Comparison of ENCODE assay signal across 18 cellular contexts in the genomic region with DNA sequence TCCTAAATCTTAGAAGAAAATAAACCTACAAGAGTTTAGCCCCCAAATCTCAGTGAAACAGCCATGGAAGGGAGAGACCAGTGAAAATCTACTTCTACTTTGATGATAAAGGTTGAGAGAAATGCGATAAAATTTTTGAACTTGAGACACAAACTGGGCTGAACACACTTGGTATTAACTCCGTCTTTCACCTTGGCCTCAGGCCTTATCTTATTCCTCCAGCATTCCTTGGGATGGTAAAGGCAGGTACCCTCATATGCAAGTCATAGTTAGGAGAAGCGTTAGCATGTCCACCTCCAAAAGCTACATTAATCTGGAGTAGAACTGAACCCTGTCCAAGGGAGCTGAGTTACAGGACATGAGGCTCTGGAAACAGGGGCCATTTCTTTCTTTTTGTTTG. TPM values are rescaled to one million over a fixed set of nuclear protein-coding genes. Genes with fewer than 3 reads are reported as not detected.
A peak's percentile ranks its signal among the peaks of the same experiment; 100 is the strongest.
DNase-seq lines count a peak whose midpoint lies in the region; ATAC-seq, FAIRE-seq and TF ChIP-seq lines count a peak whose summit lies in the region.
"Had no signal": no experiment of that assay in that cellular context is flagged by ENCODE, and none has a peak within 500 bp of the region (broad histone marks: within the 10 kb centered on the region; RNA-seq: fewer than 3 reads in every experiment).

No MANE protein-coding gene starts in this region.

- TF ChIP-seq RAD21 in HepG2 (CRISPR knock-in tag; IDR thresholded peaks at IDR 0.05) = no peak

- TF ChIP-seq CTCF in HepG2 (CRISPR knock-in tag; IDR thresholded peaks at IDR 0.05) (no peak), right lobe of liver (IDR thresholded peaks at IDR 0.05) (no peak), RWPE2 (IDR thresholded peaks at IDR 0.05; ENCODE audit: poor library complexity, severe bottlenecking) (no peak), tibial artery (IDR thresholded peaks at IDR 0.05) (no peak)

- no peaks in the 10 kb centered on the region for H4K20me1 ChIP-seq in HepG2 (ENCODE audit: insufficient read depth, low read length)

- H3K36me3 ChIP-seq in HepG2 (replicated peaks in 1 of 2; ENCODE audit: control insufficient read depth in 1 of 2, insufficient read depth in 2 of 2, low read length in 2 of 2) = no peaks in the 10 kb centered on the region; a peak in 1 of 5 replicates
- H3K36me3 ChIP-seq in right lobe of liver = no peaks in the 10 kb centered on the region
- H3K36me3 ChIP-seq in RWPE2 (ENCODE audit: low read depth) = no peaks in the 10 kb centered on the region
- H3K36me3 ChIP-seq in mesenchymal stem cell (ENCODE audit: control insufficient read depth in 1 of 2, insufficient read depth in 2 of 2, low read depth in 1 of 2, low read length in 2 of 2) = no peaks in the 10 kb centered on the region
- no peaks in the 10 kb centered on the region for H3K36me3 ChIP-seq in tibial artery

- FAIRE-seq in HepG2 (lab: Jason Lieb, UNC) = no peak
- FAIRE-seq: D721Med, G401.6, GM12891 had no signal

- H3K9me3 ChIP-seq in HepG2 (ENCODE audit: low read length) (no peaks in the 10 kb centered on the region), right lobe of liver (no peaks in the 10 kb centered on the region), RWPE2 (ENCODE audit: severe bottlenecking) (no peaks in the 10 kb centered on the region), mesenchymal stem cell (ENCODE audit: control insufficient read depth, low read length) (no peaks in the 10 kb centered on the region), tibial artery (no peaks in the 10 kb centered on the region)

- no peak overlapping the region for H4K91ac ChIP-seq in mesenchymal stem cell (ENCODE audit: low read length)

- H3K27ac Mint-ChIP-seq in activated T-cell treated with anti-CD3 and anti-CD28 coated beads, Interleukin-2, amount 50 U/mL, for 72 hours = no peak overlapping the region
- H3K27ac Mint-ChIP-seq: GM23338 had no signal

- no peak overlapping the region for H2BK15ac ChIP-seq in mesenchymal stem cell (ENCODE audit: low read depth, poor library complexity, severe bottlenecking)

- no peak overlapping the region for H2BK12ac ChIP-seq in mesenchymal stem cell (ENCODE audit: low read length in 2 of 2)

- no peaks in the 10 kb centered on the region for H3K27me3 Mint-ChIP-seq in activated T-cell treated with anti-CD3 and anti-CD28 coated beads, Interleukin-2, amount 50 U/mL, for 72 hours (ENCODE audit: low read depth)
- H3K27me3 Mint-ChIP-seq: CD4-positive, alpha-beta T cell had no signal

- no peak overlapping the region for H4K8ac ChIP-seq in mesenchymal stem cell (ENCODE audit: low read length)

- H2AFZ ChIP-seq in HepG2 (ENCODE audit: low read length) (peak overlapping the region; percentile 7), mesenchymal stem cell (ENCODE audit: low read depth, low read length) (no peak overlapping the region)
- H2AFZ ChIP-seq: GM23338 had no signal

- H3K4me1 Mint-ChIP-seq in activated T-cell treated with anti-CD3 and anti-CD28 coated beads, Interleukin-2, amount 50 U/mL, for 72 hours (ENCODE audit: low read depth) = peaks cover 28% of the 10 kb centered on the region

- TF ChIP-seq POLR2A in HepG2 (IDR thresholded peaks at IDR 0.05; ENCODE audit: insufficient read depth in 1 of 2, low read depth in 2 of 2, low read length in 2 of 2) (no peak), right lobe of liver (IDR thresholded peaks at IDR 0.05) (no peak)

- H3K18ac ChIP-seq in mesenchymal stem cell (ENCODE audit: low read depth in 1 of 2, low read length in 2 of 2) = no peak overlapping the region

- H3K23ac ChIP-seq in mesenchymal stem cell (ENCODE audit: low read length in 2 of 2) = no peak overlapping the region

- DNase-seq in HepG2 (ENCODE audit: low spot score) (no peak), right lobe of liver (no peak), RWPE2 (ENCODE audit: low spot score) (no peak), mesenchymal stem cell (no peak), tibial artery (no peak)
- DNase-seq in activated T-cell treated with anti-CD3 and anti-CD28 coated beads, Interleukin-2, amount 50 U/mL, for 48 hours = no peak
- no peak for DNase-seq in activated T-cell treated with anti-CD3 and anti-CD28 coated beads, Interleukin-2, amount 50 U/mL, for 72 hours
- DNase-seq: 8988T; AML-193; C1 segment of cervical spinal cord; CD4-positive, alpha-beta T cell; DMS153; DMS79 treated with DMSO at 0.1 percent for 48 hours; H7 had no signal

- no peak overlapping the region for H3K9ac ChIP-seq in HepG2 (ENCODE audit: insufficient read depth, low read depth, low read length)
- no peak overlapping the region for H3K9ac ChIP-seq in mesenchymal stem cell (ENCODE audit: low read length)

- in situ Hi-C loops in HepG2 (cut with HindIII; ENCODE audit: extremely low pct_ligation_motif_present, low pct_unique_long_range_greater_than_20kb) = no loop called here

- H3K4me2 ChIP-seq in HepG2 (ENCODE audit: low read depth, low read length) = no peak overlapping the region
- H3K4me2 ChIP-seq in mesenchymal stem cell (ENCODE audit: low read length, poor library complexity, severe bottlenecking) = no peak overlapping the region
- H3K4me2 ChIP-seq: GM23338 had no signal

- H3K27ac ChIP-seq in HepG2 (ENCODE audit: extremely low read length, insufficient read depth, low read length) (no peak overlapping the region), right lobe of liver (no peak overlapping the region), RWPE2 (ENCODE audit: poor library complexity, severe bottlenecking) (peak overlapping the region; percentile 60), mesenchymal stem cell (ENCODE audit: low read length, poor library complexity, severe bottlenecking) (no peak overlapping the region), tibial artery (no peak overlapping the region)

- BruUV-seq in HepG2 (replicated peaks; lab: Mats Ljungman, UMichigan) = no TSS peak

- H2AK5ac ChIP-seq in mesenchymal stem cell (ENCODE audit: low read length, severe bottlenecking) = peak overlapping the region; percentile 64

- H3K79me1 ChIP-seq in mesenchymal stem cell (replicated peaks; ENCODE audit: low read length, poor library complexity, severe bottlenecking) = peaks cover 5% of the 10 kb centered on the region

- ATAC-seq in HepG2 (no peak), right lobe of liver (no peak), RWPE2 (ENCODE audit: low read depth) (no peak)
- ATAC-seq in activated T-cell treated with anti-CD3 and anti-CD28 coated beads, Interleukin-2, amount 50 U/mL, for 72 hours (replicated peaks in 1 of 2) = no peak
- ATAC-seq: GM23338 had no signal

- no peak overlapping the region for H3K4me3 ChIP-seq in HepG2 (replicated peaks in 1 of 3; ENCODE audit: insufficient read depth in 1 of 3, low read depth in 2 of 3, low read length in 3 of 3)
- H3K4me3 ChIP-seq in right lobe of liver = no peak overlapping the region
- no peak overlapping the region for H3K4me3 ChIP-seq in RWPE2 (ENCODE audit: severe bottlenecking)
- no peak overlapping the region for H3K4me3 ChIP-seq in mesenchymal stem cell (ENCODE audit: insufficient read depth in 1 of 2, low read depth in 1 of 2, low read length in 2 of 2)
- H3K4me3 ChIP-seq in tibial artery = no peak overlapping the region
- H3K4me3 ChIP-seq: GM23338 had no signal

- WGBS in HepG2 (ENCODE audit: low lambda C conversion rate) = 67% methylated on average over 3 of the region's 3 CpGs
- WGBS in right lobe of liver (ENCODE audit: insufficient coverage, low coverage, low lambda C conversion rate, missing lambda C conversion rate) = 60% methylated on average over 3 of the region's 3 CpGs
- 86% methylated on average over 3 of the region's 3 CpGs for WGBS in mesenchymal stem cell

- no peak overlapping the region for H3K4me3 Mint-ChIP-seq in activated T-cell treated with anti-CD3 and anti-CD28 coated beads, Interleukin-2, amount 50 U/mL, for 72 hours
- H3K4me3 Mint-ChIP-seq: GM23338 had no signal

- no peak overlapping the region for H2BK120ac ChIP-seq in mesenchymal stem cell (ENCODE audit: low read depth, low read length)

- H3K4me1 ChIP-seq in HepG2 (ENCODE audit: insufficient read depth, low read length) = peaks cover 53% of the 10 kb centered on the region
- H3K4me1 ChIP-seq in right lobe of liver = peaks cover 0 to 14% (median 2%) of the 10 kb centered on the region in 4 donors
- peaks cover 18% of the 10 kb centered on the region for H3K4me1 ChIP-seq in RWPE2 (ENCODE audit: insufficient read depth, poor library complexity, severe bottlenecking)
- peaks cover 7% of the 10 kb centered on the region for H3K4me1 ChIP-seq in mesenchymal stem cell (ENCODE audit: control insufficient read depth, insufficient read depth, low read depth, low read length)
- H3K4me1 ChIP-seq in tibial artery = peaks cover 0 to 12% (median 7%) of the 10 kb centered on the region in 4 donors

- H3K4ac ChIP-seq in mesenchymal stem cell (ENCODE audit: low read depth in 1 of 2, low read length in 2 of 2) = no peak overlapping the region

- no peak overlapping the region for H3K14ac ChIP-seq in mesenchymal stem cell (ENCODE audit: low read length in 2 of 2)

- H3K36me3 Mint-ChIP-seq in activated T-cell treated with anti-CD3 and anti-CD28 coated beads, Interleukin-2, amount 50 U/mL, for 72 hours (ENCODE audit: insufficient read depth in 2 of 2) = no peaks in the 10 kb centered on the region

- CTCF ChIA-PET in HepG2 (lab: Yijun Ruan, JAX; ENCODE audit: low intra/inter-chr PET ratio, low total read pairs) = no interaction called here

- TF ChIP-seq EP300 in HepG2 (IDR thresholded peaks at IDR 0.05; ENCODE audit: low read depth in 2 of 2, low read length in 2 of 2) (no peak), HepG2 (CRISPR knock-in tag; IDR thresholded peaks at IDR 0.05; ENCODE audit: borderline replicate concordance) (no peak)

- POLR2A ChIA-PET in HepG2 (lab: Yijun Ruan, JAX) = interaction anchor here (3.3 kb wide), 1 partner anchor 31 kb away, joined by 31 read pairs; no protein-coding TSS in a partner anchor

- H3K9me3 Mint-ChIP-seq in activated T-cell treated with anti-CD3 and anti-CD28 coated beads, Interleukin-2, amount 50 U/mL, for 72 hours = no peaks in the 10 kb centered on the region
- H3K9me3 Mint-ChIP-seq: CD4-positive, alpha-beta T cell; GM23338 had no signal

- no peaks in the 10 kb centered on the region; a peak in 1 of 5 replicates for H3K27me3 ChIP-seq in HepG2 (ENCODE audit: control insufficient read depth in 1 of 2, insufficient read depth in 2 of 2, low read length in 2 of 2)
- no peaks in the 10 kb centered on the region for H3K27me3 ChIP-seq in right lobe of liver
- no peaks in the 10 kb centered on the region for H3K27me3 ChIP-seq in RWPE2 (ENCODE audit: insufficient read depth, poor library complexity, severe bottlenecking)
- no peaks in the 10 kb centered on the region for H3K27me3 ChIP-seq in mesenchymal stem cell (ENCODE audit: control insufficient read depth in 1 of 2, insufficient read depth in 1 of 2, low read length in 2 of 2)
- H3K27me3 ChIP-seq in tibial artery = no peaks in the 10 kb centered on the region

- peaks cover 24% of the 10 kb centered on the region for H3K79me2 ChIP-seq in HepG2 (ENCODE audit: insufficient read depth, low read length)

- no peak overlapping the region for H2BK5ac ChIP-seq in mesenchymal stem cell (ENCODE audit: low read depth, low read length, poor library complexity, severe bottlenecking)

- intact Hi-C loops in HepG2 (cut with micrococcal nuclease; ENCODE audit: unreplicated experiment) (loop anchor here (5.0 kb wide), 1 partner anchor 775 kb away; a partner anchor contains a TSS), right lobe of liver (cut with DNase I) (no loop called here), tibial artery (cut with DNase I; ENCODE audit: low total_unique reads) (no loop called here)

RNA-seq across cellular contexts. Expression of a gene that starts 1.2 kb away (rescaled TPM):
- total RNA-seq in HepG2 (2016; rRNA removed; fragmentation: Illumina TruSeq; extraction: Trizol) (83.7 and 95.6 TPM in 2 replicates), right lobe of liver (10 to 100 TPM; 16.4 to 25.6 (median 24.8) TPM)
- total RNA-seq in HepG2 (2016; cell fraction: cytosol; rRNA removed; fragmentation: Illumina TruSeq; extraction: Trizol; ENCODE audit: low read depth) = 5.7 and 7.4 TPM in 2 replicates
- 84.1 and 87.4 TPM in 2 replicates for total RNA-seq in HepG2 (2016; cell fraction: insoluble cytoplasmic fraction; rRNA removed; fragmentation: Illumina TruSeq; extraction: Trizol)
- 27.3 and 28.3 TPM in 2 replicates for total RNA-seq in HepG2 (2016; cell fraction: membrane; rRNA removed; fragmentation: Illumina TruSeq; extraction: Trizol)
- total RNA-seq in HepG2 (2016; cell fraction: nucleus; rRNA removed; fragmentation: Illumina TruSeq; extraction: Trizol) = 151 and 157 TPM in 2 replicates
- 13.0 and 20.5 TPM in 2 replicates for polyA plus RNA-seq in HepG2 (2011; rRNA removed)
- polyA plus RNA-seq in HepG2 (2011; cell fraction: cytosol; rRNA removed) = 8.5 and 11.9 TPM in 2 replicates
- polyA plus RNA-seq in HepG2 (2011; cell fraction: nucleus; rRNA removed) = 9.9 and 12.6 TPM in 2 replicates
- polyA plus RNA-seq in HepG2 (2012) = 18.7 and 45.9 TPM in 2 replicates
- polyA plus RNA-seq in HepG2 (2016; cell fraction: cytosol; fragmentation: Illumina TruSeq; extraction: Trizol; ENCODE audit: low read depth) = 3.5 and 3.8 TPM in 2 replicates
- 37.0 and 39.6 TPM in 2 replicates for polyA plus RNA-seq in HepG2 (2016; cell fraction: insoluble cytoplasmic fraction; fragmentation: Illumina TruSeq; extraction: Trizol; ENCODE audit: low read depth)
- polyA plus RNA-seq in HepG2 (2016; cell fraction: membrane; fragmentation: Illumina TruSeq; extraction: Trizol; ENCODE audit: low read depth) = 8.8 and 10.3 TPM in 2 replicates
- polyA plus RNA-seq in HepG2 (2016; cell fraction: nucleus; fragmentation: Illumina TruSeq; extraction: Trizol; ENCODE audit: insufficient read depth, low read depth) = 45.3 and 58.4 TPM in 2 replicates
- 0.09 and 18.0 TPM in 2 replicates for polyA minus RNA-seq in HepG2 (2011; rRNA and poly(A)+ RNA removed; ENCODE audit: low replicate concordance)
- polyA minus RNA-seq in HepG2 (2011; cell fraction: cytosol; rRNA and poly(A)+ RNA removed) = 14.0 and 19.8 TPM in 2 replicates
- polyA minus RNA-seq in HepG2 (2011; cell fraction: nucleus; rRNA and poly(A)+ RNA removed) = 91.3 and 96.6 TPM in 2 replicates
- 2.1 TPM for polyA plus RNA-seq in mesenchymal stem cell (2013, experiment 1 of 2)
- 1.7 TPM for polyA plus RNA-seq in mesenchymal stem cell (2013, experiment 2 of 2)
- 1 to 10 TPM; 1.4 to 2.0 TPM for total RNA-seq in activated T-cell treated with anti-CD3 and anti-CD28 coated beads, Interleukin-2, amount 50 U/mL, for 72 hours
